Comparison of ENCODE assay signal across 1 cellular context in genomic region chr2:23753291-23754006, GRCh38.
TF ChIP-seq lines count a peak whose summit lies in the region.

No MANE protein-coding gene starts in this region.

TF ChIP-seq in SK-N-SH treated with all-trans-retinoic acid at 6 μM for 48 hours, 23 proteins besides CTCF, POLR2A, EP300 and RAD21 (continued from another document):
- TF ChIP-seq TSHZ2 (CRISPR knock-in tag; IDR thresholded peaks at IDR 0.05) = 0 out of 2 replicates have a peak, but pooled peaks have one; percentile 14
- TF ChIP-seq ISL1 (CRISPR knock-in tag; IDR thresholded peaks at IDR 0.05) = no peak
